In genomic region chr6:1736346-1737105, GRCh38 we compare ENCODE assay signal across 20 cellular contexts.
"Had no signal": no experiment of that assay in that cellular context is flagged by ENCODE, and none has a peak within 500 bp of the region (broad histone marks: within the 10 kb centered on the region; RNA-seq: fewer than 3 reads in every experiment).

No MANE protein-coding gene starts in this region.

- H3K4me1 ChIP-seq: body of pancreas, lower lobe of right lung, testis had no signal

- H3K27ac ChIP-seq: body of pancreas, dorsolateral prefrontal cortex, lower lobe of right lung, spleen, testis, WERI-Rb-1 had no signal

- H3K9me3 Mint-ChIP-seq: type B pancreatic cell had no signal

- H3K4me3 ChIP-seq: body of pancreas, dorsolateral prefrontal cortex, lower lobe of right lung, spleen, testis had no signal

- ATAC-seq: activated CD8-positive, alpha-beta T cell treated with anti-CD3 and anti-CD28 coated beads for 36 hours; body of pancreas; lower lobe of right lung; stimulated activated memory B cell treated with anti-CD40 and anti-IgM and Interleukin-4, amounts not matched to agents 10 μg/mL and 1 μg/mL and 100 μg/mL, for 72 hours had no signal

- H3K4me3 Mint-ChIP-seq: activated CD8-positive, alpha-beta T cell treated with anti-CD3 and anti-CD28 coated beads for 36 hours; activated naive CD4-positive, alpha-beta T cell treated with anti-CD3 and anti-CD28 coated beads for 36 hours; nephron progenitor cell; stimulated activated memory B cell treated with anti-CD40 and anti-IgM and Interleukin-4, amounts not matched to agents 10 μg/mL and 1 μg/mL and 100 μg/mL, for 72 hours; type B pancreatic cell had no signal

- H3K27me3 ChIP-seq: body of pancreas, dorsolateral prefrontal cortex, spleen, testis had no signal

- H3K27me3 Mint-ChIP-seq: activated CD8-positive, alpha-beta T cell treated with anti-CD3 and anti-CD28 coated beads for 36 hours; stimulated activated memory B cell treated with anti-CD40 and anti-IgM and Interleukin-4, amounts not matched to agents 10 μg/mL and 1 μg/mL and 100 μg/mL, for 72 hours; type B pancreatic cell had no signal

- H3K27ac Mint-ChIP-seq: activated CD8-positive, alpha-beta T cell treated with anti-CD3 and anti-CD28 coated beads for 36 hours; activated naive CD4-positive, alpha-beta T cell treated with anti-CD3 and anti-CD28 coated beads for 36 hours; nephron progenitor cell; stimulated activated memory B cell treated with anti-CD40 and anti-IgM and Interleukin-4, amounts not matched to agents 10 μg/mL and 1 μg/mL and 100 μg/mL, for 72 hours; type B pancreatic cell had no signal

- H3K9me3 ChIP-seq: body of pancreas, lower lobe of right lung, testis had no signal

- DNase-seq: activated CD4-positive, alpha-beta T cell treated with anti-CD3 and anti-CD28 coated beads for 48 hours; activated CD8-positive, alpha-beta T cell treated with anti-CD3 and anti-CD28 coated beads for 36 hours; activated naive CD4-positive, alpha-beta T cell treated with anti-CD3 and anti-CD28 coated beads for 36 hours; activated T-cell treated with anti-CD3 and anti-CD28 coated beads, Interleukin-2, amount 50 U/mL, for 1 hour; body of pancreas; caudate nucleus; dorsolateral prefrontal cortex; hippocampal formation; lower lobe of right lung; nephron progenitor cell; nucleus accumbens; posterior cingulate gyrus; spleen; stimulated activated CD4-positive, alpha-beta T cell treated with anti-CD3 and anti-CD28 coated beads, Interleukin-4, amount 100 ng/mL, for 4 hours; testis; WERI-Rb-1 had no signal

- FAIRE-seq: colon, islet of Langerhans had no signal

- H3K36me3 ChIP-seq: lower lobe of right lung, WERI-Rb-1 had no signal
